1 cellular context compared by ENCODE assay signal in the genomic region with DNA sequence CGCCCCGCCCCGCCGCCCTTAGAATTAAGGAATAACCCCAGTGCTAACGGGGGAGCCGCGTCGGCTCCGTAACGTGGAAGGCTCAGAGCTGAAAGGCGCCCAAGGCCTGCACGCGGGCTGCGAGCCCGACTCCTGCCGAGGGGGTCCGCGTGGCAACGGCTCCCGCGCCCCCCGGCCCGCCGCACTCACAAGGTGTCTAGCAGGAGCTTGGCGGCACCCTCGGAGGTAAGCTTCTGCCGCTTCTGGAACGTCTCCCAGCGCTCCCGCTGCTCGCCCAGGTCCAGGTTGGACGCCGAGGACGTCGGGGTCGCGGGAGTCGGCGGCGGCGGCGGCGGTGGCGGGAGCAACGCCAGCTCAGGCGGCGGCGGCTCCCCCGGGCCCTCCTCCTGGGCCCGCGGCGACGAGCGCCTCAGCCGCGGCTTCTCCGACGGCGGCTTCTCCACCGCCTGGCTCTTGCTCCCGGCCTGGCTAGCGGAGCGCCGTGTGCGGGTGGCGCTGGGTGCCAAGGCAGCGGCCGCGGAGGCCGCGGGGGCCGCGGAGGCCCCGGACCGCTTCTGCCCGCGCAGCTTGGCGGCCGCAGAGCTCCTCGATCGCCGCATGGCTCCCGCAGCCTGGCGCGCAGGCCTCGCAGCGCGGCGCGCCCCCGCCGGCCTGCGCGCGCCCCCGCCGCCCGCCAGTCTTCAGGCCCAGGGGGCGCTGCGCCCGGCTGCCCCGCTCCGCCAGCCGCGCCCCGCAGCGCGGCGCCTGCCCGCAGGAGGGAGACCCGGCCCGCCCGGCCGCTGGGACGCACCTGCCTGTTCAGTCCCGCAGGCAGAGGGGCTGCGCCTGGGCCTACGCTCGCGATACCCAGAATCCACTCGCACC.
TF ChIP-seq lines count a peak whose summit lies in the region.

A gene (minus strand): TSS at position 632 of the 864 bp plus-strand sequence. CDS start 33 bp downstream, at position 599.

TF ChIP-seq in K562, 482 proteins besides CTCF, POLR2A, EP300 and RAD21 (continued from another document and continues in another):
- TF ChIP-seq, protein P1, sequence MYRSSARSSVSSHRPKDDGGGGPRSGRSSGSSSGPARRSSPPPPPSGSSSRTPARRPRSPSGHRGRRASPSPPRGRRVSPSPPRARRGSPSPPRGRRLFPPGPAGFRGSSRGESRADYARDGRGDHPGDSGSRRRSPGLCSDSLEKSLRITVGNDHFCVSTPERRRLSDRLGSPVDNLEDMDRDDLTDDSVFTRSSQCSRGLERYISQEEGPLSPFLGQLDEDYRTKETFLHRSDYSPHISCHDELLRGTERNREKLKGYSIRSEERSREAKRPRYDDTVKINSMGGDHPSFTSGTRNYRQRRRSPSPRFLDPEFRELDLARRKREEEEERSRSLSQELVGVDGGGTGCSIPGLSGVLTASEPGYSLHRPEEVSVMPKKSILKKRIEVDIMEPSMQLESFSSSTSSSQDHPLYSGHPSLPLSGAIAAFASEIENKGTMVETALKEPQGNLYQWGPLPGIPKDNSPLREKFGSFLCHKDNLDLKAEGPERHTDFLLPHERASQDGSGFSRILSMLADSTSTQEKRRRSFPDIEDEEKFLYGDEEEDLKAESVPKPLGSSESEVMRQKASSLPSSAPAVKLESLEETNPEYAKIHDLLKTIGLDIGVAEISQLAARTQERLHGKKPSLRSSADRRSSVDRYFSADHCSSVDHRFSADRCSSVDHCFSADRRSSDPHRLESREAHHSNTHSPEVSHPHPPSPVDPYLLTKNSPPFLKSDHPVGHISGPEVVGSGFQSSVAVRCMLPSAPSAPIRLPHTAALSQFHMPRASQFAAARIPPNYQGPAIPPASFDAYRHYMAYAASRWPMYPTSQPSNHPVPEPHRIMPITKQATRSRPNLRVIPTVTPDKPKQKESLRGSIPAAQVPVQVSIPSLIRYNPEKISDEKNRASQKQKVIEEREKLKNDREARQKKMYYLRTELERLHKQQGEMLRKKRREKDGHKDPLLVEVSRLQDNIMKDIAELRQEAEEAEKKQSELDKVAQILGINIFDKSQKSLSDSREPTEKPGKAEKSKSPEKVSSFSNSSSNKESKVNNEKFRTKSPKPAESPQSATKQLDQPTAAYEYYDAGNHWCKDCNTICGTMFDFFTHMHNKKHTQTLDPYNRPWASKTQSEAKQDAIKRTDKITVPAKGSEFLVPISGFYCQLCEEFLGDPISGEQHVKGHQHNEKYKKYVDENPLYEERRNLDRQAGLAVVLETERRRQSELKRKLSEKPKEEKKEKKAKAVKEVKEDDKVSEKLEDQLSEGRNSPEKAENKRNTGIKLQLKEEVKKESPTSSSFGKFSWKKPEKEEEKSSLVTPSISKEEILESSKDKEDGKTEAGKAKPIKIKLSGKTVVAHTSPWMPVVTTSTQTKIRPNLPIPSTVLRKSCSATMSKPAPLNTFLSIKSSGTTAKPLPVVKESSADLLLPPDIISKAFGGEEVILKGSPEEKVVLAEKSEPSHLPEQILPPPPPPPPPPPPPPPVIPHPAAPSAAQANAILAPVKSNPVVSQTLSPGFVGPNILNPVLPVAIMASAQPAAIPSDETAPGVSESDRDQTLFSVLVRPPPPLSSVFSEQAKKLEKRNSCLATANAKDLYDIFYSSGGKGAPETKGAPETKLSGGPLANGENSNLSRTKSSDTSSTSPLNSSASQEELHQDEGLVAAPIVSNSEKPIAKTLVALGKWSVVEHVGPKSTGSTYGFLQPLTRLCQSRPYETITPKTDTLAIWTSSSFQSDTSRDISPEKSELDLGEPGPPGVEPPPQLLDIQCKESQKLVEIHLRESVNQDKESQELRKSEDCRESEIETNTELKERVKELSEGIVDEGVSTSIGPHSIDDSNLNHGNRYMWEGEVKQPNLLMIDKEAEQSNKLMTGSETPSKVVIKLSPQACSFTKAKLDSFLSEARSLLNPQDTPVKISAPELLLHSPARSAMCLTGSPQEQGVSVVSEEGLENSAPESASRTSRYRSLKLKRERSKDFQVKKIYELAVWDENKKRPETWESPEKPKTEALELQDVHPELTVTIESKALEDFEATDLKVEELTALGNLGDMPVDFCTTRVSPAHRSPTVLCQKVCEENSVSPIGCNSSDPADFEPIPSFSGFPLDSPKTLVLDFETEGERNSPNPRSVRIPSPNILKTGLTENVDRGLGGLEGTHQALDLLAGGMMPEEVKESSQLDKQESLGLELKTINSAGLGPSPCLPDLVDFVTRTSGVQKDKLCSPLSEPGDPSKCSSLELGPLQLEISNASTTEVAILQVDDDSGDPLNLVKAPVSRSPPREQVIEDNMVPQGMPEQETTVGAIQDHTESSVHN (IDR thresholded peaks at IDR 0.05; ENCODE audit: borderline replicate concordance in 1 of 2, low read depth in 1 of 2): no peak
- no peak for TF ChIP-seq BRCA1 (IDR thresholded peaks at IDR 0.05)
- TF ChIP-seq BRCA1 (CRISPR knock-in tag; IDR thresholded peaks at IDR 0.05): no peak
- peak; percentile 41 for TF ChIP-seq CCNT2 (IDR thresholded peaks at IDR 0.05; ENCODE audit: borderline replicate concordance, extremely low read depth, insufficient read length, low read depth, low read length)
- no peak for TF ChIP-seq ZNF24 (IDR thresholded peaks at IDR 0.05)
- TF ChIP-seq, protein P2, sequence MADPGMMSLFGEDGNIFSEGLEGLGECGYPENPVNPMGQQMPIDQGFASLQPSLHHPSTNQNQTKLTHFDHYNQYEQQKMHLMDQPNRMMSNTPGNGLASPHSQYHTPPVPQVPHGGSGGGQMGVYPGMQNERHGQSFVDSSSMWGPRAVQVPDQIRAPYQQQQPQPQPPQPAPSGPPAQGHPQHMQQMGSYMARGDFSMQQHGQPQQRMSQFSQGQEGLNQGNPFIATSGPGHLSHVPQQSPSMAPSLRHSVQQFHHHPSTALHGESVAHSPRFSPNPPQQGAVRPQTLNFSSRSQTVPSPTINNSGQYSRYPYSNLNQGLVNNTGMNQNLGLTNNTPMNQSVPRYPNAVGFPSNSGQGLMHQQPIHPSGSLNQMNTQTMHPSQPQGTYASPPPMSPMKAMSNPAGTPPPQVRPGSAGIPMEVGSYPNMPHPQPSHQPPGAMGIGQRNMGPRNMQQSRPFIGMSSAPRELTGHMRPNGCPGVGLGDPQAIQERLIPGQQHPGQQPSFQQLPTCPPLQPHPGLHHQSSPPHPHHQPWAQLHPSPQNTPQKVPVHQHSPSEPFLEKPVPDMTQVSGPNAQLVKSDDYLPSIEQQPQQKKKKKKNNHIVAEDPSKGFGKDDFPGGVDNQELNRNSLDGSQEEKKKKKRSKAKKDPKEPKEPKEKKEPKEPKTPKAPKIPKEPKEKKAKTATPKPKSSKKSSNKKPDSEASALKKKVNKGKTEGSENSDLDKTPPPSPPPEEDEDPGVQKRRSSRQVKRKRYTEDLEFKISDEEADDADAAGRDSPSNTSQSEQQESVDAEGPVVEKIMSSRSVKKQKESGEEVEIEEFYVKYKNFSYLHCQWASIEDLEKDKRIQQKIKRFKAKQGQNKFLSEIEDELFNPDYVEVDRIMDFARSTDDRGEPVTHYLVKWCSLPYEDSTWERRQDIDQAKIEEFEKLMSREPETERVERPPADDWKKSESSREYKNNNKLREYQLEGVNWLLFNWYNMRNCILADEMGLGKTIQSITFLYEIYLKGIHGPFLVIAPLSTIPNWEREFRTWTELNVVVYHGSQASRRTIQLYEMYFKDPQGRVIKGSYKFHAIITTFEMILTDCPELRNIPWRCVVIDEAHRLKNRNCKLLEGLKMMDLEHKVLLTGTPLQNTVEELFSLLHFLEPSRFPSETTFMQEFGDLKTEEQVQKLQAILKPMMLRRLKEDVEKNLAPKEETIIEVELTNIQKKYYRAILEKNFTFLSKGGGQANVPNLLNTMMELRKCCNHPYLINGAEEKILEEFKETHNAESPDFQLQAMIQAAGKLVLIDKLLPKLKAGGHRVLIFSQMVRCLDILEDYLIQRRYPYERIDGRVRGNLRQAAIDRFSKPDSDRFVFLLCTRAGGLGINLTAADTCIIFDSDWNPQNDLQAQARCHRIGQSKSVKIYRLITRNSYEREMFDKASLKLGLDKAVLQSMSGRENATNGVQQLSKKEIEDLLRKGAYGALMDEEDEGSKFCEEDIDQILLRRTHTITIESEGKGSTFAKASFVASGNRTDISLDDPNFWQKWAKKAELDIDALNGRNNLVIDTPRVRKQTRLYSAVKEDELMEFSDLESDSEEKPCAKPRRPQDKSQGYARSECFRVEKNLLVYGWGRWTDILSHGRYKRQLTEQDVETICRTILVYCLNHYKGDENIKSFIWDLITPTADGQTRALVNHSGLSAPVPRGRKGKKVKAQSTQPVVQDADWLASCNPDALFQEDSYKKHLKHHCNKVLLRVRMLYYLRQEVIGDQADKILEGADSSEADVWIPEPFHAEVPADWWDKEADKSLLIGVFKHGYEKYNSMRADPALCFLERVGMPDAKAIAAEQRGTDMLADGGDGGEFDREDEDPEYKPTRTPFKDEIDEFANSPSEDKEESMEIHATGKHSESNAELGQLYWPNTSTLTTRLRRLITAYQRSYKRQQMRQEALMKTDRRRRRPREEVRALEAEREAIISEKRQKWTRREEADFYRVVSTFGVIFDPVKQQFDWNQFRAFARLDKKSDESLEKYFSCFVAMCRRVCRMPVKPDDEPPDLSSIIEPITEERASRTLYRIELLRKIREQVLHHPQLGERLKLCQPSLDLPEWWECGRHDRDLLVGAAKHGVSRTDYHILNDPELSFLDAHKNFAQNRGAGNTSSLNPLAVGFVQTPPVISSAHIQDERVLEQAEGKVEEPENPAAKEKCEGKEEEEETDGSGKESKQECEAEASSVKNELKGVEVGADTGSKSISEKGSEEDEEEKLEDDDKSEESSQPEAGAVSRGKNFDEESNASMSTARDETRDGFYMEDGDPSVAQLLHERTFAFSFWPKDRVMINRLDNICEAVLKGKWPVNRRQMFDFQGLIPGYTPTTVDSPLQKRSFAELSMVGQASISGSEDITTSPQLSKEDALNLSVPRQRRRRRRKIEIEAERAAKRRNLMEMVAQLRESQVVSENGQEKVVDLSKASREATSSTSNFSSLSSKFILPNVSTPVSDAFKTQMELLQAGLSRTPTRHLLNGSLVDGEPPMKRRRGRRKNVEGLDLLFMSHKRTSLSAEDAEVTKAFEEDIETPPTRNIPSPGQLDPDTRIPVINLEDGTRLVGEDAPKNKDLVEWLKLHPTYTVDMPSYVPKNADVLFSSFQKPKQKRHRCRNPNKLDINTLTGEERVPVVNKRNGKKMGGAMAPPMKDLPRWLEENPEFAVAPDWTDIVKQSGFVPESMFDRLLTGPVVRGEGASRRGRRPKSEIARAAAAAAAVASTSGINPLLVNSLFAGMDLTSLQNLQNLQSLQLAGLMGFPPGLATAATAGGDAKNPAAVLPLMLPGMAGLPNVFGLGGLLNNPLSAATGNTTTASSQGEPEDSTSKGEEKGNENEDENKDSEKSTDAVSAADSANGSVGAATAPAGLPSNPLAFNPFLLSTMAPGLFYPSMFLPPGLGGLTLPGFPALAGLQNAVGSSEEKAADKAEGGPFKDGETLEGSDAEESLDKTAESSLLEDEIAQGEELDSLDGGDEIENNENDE (IDR thresholded peaks at IDR 0.05; ENCODE audit: low read depth, low read length): no peak
- TF ChIP-seq, protein P3, sequence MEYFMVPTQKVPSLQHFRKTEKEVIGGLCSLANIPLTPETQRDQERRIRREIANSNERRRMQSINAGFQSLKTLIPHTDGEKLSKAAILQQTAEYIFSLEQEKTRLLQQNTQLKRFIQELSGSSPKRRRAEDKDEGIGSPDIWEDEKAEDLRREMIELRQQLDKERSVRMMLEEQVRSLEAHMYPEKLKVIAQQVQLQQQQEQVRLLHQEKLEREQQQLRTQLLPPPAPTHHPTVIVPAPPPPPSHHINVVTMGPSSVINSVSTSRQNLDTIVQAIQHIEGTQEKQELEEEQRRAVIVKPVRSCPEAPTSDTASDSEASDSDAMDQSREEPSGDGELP (CRISPR knock-in tag; IDR thresholded peaks at IDR 0.05; ENCODE audit: borderline replicate concordance): no peak
- peak; percentile 35; the same call in 1 of the 2 replicates for TF ChIP-seq POLR2AphosphoS5 (IDR thresholded peaks at IDR 0.05; ENCODE audit: control insufficient read depth, insufficient read depth, low read depth, low read length)
- TF ChIP-seq ZNF444 (CRISPR knock-in tag; IDR thresholded peaks at IDR 0.05): no peak
- peak; percentile 61 for TF ChIP-seq TAF1 (IDR thresholded peaks at IDR 0.05; ENCODE audit: control insufficient read depth, extremely low read depth, insufficient read depth, low read length, severe bottlenecking)
- no peak for TF ChIP-seq TEAD4 (IDR thresholded peaks at IDR 0.05; ENCODE audit: low read length)
- TF ChIP-seq TEAD4 (CRISPR knock-in tag; IDR thresholded peaks at IDR 0.05; ENCODE audit: borderline replicate concordance): peak; percentile 62; the same call in 1 of the 2 replicates
- no peak for TF ChIP-seq U2AF2 (optimal IDR thresholded peaks at IDR 0.05; ENCODE audit: low read depth, low read length)
- TF ChIP-seq, protein P4, sequence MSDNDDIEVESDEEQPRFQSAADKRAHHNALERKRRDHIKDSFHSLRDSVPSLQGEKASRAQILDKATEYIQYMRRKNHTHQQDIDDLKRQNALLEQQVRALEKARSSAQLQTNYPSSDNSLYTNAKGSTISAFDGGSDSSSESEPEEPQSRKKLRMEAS (CRISPR knock-in tag; IDR thresholded peaks at IDR 0.05): peak; percentile 59; the same call in 1 of the 2 replicates
- TF ChIP-seq, protein P5, sequence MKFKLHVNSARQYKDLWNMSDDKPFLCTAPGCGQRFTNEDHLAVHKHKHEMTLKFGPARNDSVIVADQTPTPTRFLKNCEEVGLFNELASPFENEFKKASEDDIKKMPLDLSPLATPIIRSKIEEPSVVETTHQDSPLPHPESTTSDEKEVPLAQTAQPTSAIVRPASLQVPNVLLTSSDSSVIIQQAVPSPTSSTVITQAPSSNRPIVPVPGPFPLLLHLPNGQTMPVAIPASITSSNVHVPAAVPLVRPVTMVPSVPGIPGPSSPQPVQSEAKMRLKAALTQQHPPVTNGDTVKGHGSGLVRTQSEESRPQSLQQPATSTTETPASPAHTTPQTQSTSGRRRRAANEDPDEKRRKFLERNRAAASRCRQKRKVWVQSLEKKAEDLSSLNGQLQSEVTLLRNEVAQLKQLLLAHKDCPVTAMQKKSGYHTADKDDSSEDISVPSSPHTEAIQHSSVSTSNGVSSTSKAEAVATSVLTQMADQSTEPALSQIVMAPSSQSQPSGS (CRISPR knock-in tag; IDR thresholded peaks at IDR 0.05): no peak
- TF ChIP-seq POLR2G (IDR thresholded peaks at IDR 0.05; ENCODE audit: low read depth, low read length): peak; percentile 84
- TF ChIP-seq ZFP1 (CRISPR knock-in tag; IDR thresholded peaks at IDR 0.05): no peak
- TF ChIP-seq YY1 (IDR thresholded peaks at IDR 0.05; ENCODE audit: borderline replicate concordance in 1 of 3, control insufficient read depth in 1 of 3, extremely low read depth in 1 of 3, insufficient read depth in 3 of 3, insufficient read length in 1 of 3, insufficient replicate concordance in 2 of 3, low read depth in 1 of 3, low read length in 2 of 3): peak in 1 of 3 experiments; percentile 58
- TF ChIP-seq BMI1 (IDR thresholded peaks at IDR 0.05; ENCODE audit: low read length): no peak
- no peak for TF ChIP-seq SP2 (IDR thresholded peaks at IDR 0.05; ENCODE audit: extremely low read depth, low read depth, low read length, poor library complexity, severe bottlenecking)
- TF ChIP-seq, protein P6, sequence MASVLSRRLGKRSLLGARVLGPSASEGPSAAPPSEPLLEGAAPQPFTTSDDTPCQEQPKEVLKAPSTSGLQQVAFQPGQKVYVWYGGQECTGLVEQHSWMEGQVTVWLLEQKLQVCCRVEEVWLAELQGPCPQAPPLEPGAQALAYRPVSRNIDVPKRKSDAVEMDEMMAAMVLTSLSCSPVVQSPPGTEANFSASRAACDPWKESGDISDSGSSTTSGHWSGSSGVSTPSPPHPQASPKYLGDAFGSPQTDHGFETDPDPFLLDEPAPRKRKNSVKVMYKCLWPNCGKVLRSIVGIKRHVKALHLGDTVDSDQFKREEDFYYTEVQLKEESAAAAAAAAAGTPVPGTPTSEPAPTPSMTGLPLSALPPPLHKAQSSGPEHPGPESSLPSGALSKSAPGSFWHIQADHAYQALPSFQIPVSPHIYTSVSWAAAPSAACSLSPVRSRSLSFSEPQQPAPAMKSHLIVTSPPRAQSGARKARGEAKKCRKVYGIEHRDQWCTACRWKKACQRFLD (CRISPR knock-in tag; IDR thresholded peaks at IDR 0.05): peak; percentile 56; the same call in 1 of the 2 replicates
